30 cellular contexts compared by ENCODE assay signal in genomic region chrX:19688426-19688825, GRCh38.
"Had no signal": no experiment of that assay in that cellular context is flagged by ENCODE, and none has a peak within 500 bp of the region (broad histone marks: within the 10 kb centered on the region; RNA-seq: fewer than 3 reads in every experiment).

No MANE protein-coding gene starts in this region.

- H3K27me3 Mint-ChIP-seq: progenitor cell of endocrine pancreas; stimulated activated memory B cell treated with anti-CD40 and anti-IgM and Interleukin-4, amounts not matched to agents 10 μg/mL and 1 μg/mL and 100 μg/mL, for 72 hours; stimulated activated naive CD8-positive, alpha-beta T cell treated with anti-CD3 and anti-CD28 coated beads, Interleukin-15, amount 100 ng/mL, for 72 hours had no signal

- H3K4me3 Mint-ChIP-seq: immature natural killer cell; natural killer cell; nephron progenitor cell; neural progenitor cell; stimulated activated memory B cell treated with anti-CD40 and anti-IgM and Interleukin-4, amounts not matched to agents 10 μg/mL and 1 μg/mL and 100 μg/mL, for 72 hours had no signal

- ATAC-seq: left colon; left lung; lower lobe of right lung; natural killer cell; right lobe of liver; stimulated activated memory B cell treated with anti-CD40 and anti-IgM and Interleukin-4, amounts not matched to agents 10 μg/mL and 1 μg/mL and 100 μg/mL, for 72 hours; stimulated activated naive CD8-positive, alpha-beta T cell treated with anti-CD3 and anti-CD28 coated beads, Interleukin-15, amount 100 ng/mL, for 72 hours had no signal

- H3K27me3 ChIP-seq: left lung, neural progenitor cell, neutrophil, ovary, right atrium auricular region, right lobe of liver, testis, thyroid gland, transverse colon, upper lobe of left lung, vagina had no signal

- H3K9me3 Mint-ChIP-seq: immature natural killer cell; natural killer cell; neural progenitor cell; stimulated activated memory B cell treated with anti-CD40 and anti-IgM and Interleukin-4, amounts not matched to agents 10 μg/mL and 1 μg/mL and 100 μg/mL, for 72 hours; stimulated activated naive CD8-positive, alpha-beta T cell treated with anti-CD3 and anti-CD28 coated beads, Interleukin-15, amount 100 ng/mL, for 72 hours had no signal

- H3K27ac Mint-ChIP-seq: nephron progenitor cell; neural progenitor cell; progenitor cell of endocrine pancreas; stimulated activated naive CD8-positive, alpha-beta T cell treated with anti-CD3 and anti-CD28 coated beads, Interleukin-15, amount 100 ng/mL, for 72 hours had no signal

- H3K36me3 Mint-ChIP-seq: natural killer cell, neural progenitor cell had no signal

- H3K27ac ChIP-seq: left lung, lower lobe of right lung, neural progenitor cell, ovary, right atrium auricular region, right lobe of liver, testis, thyroid gland, transverse colon, upper lobe of left lung, vagina had no signal

- DNase-seq: immature natural killer cell; kidney; left colon; left lung; lower lobe of right lung; mammary epithelial cell; mesenchymal stem cell; natural killer cell; nephron progenitor cell; occipital lobe; ovary; right lobe of liver; stimulated activated CD4-positive, alpha-beta T cell treated with anti-CD3 and anti-CD28 coated beads, Interleukin-1b, Interleukin-23, amount 100 ng/mL, for 48 hours; stimulated activated CD4-positive, alpha-beta T cell treated with anti-CD3 and anti-CD28 coated beads, Interleukin-2, amount 100 ng/mL, for 48 hours; stimulated activated CD4-positive, alpha-beta T cell treated with anti-CD3 and anti-CD28 coated beads, Interleukin-4, amount 100 ng/mL, for 4 hours; stimulated activated CD8-positive, alpha-beta memory T cell treated with anti-CD3 and anti-CD28 coated beads, Interleukin-4, amount 100 ng/mL, for 48 hours; stimulated activated naive CD4-positive, alpha-beta T cell treated with Interleukin-2 at 50 U/mL for 16 hours; stimulated activated naive CD8-positive, alpha-beta T cell treated with anti-CD3 and anti-CD28 coated beads, Interleukin-15, amount 100 ng/mL, for 72 hours; substantia nigra; testis; thyroid gland; transverse colon; upper lobe of left lung had no signal

- H3K9ac ChIP-seq: neural progenitor cell had no signal

- H2AFZ ChIP-seq: neural progenitor cell had no signal

- H3K4me3 ChIP-seq: left lung, lower lobe of right lung, neural progenitor cell, ovary, right atrium auricular region, right lobe of liver, smooth muscle cell, testis, thyroid gland, transverse colon, upper lobe of left lung, vagina had no signal

- H3K36me3 ChIP-seq: left lung, lower lobe of right lung, neural progenitor cell, neutrophil, ovary, right atrium auricular region, right lobe of liver, thyroid gland, transverse colon, upper lobe of left lung, vagina had no signal

- H3K9me3 ChIP-seq: left lung, lower lobe of right lung, neutrophil, ovary, right atrium auricular region, right lobe of liver, testis, thyroid gland, transverse colon, upper lobe of left lung, vagina had no signal

- H3K4me1 ChIP-seq: neural progenitor cell, right atrium auricular region, right lobe of liver, testis, thyroid gland, vagina had no signal

- H3K4me2 ChIP-seq: neural progenitor cell, smooth muscle cell had no signal
